In the genomic region with DNA sequence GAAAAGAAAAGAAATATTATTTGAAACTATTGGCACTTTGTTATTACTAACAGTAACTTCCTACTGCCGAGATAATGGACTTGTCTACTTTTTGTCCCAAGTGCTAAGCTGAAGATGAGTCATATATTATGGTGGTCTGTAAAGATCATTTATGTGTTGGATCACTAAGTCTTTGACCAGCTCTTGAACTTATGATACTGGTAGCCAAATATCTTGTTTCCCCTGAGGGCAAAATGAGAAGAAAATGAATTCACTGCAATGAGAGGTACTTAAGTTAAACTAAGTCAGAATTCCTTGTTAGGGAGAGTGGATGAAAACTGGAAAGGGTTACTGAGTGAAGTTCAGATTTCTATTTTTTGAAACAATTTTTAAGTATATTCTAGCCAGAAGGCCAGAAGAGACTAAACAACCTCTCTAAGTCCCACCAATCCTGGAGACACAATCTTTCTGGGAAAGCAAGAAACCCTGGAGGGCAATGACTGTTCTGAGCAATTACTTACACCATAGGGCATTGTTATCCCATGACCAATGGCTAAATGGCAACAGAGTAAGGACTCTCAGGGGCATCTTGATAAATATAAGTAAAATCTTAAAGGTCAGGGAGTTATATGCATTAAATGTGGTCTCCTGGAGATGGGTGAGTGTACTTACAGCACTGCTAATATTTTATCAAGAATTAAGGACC, we compare ENCODE assay signal across 29 cellular contexts.
"Had no signal": no experiment of that assay in that cellular context is flagged by ENCODE, and none has a peak within 500 bp of the region (broad histone marks: within the 10 kb centered on the region; RNA-seq: fewer than 3 reads in every experiment).

No MANE protein-coding gene starts in this region.

- H3K4me3 ChIP-seq: adrenal gland, cardiac muscle cell, colonic mucosa, heart right ventricle, left lung, lower lobe of right lung, mucosa of descending colon, thoracic aorta, upper lobe of left lung, vagina had no signal

- H3K27ac ChIP-seq: adrenal gland, cardiac muscle cell, colonic mucosa, foreskin keratinocyte, heart right ventricle, left lung, lower lobe of right lung, thoracic aorta, upper lobe of left lung, vagina, VCaP had no signal

- DNase-seq: activated CD4-positive, alpha-beta memory T cell treated with anti-CD3 and anti-CD28 coated beads for 36 hours; activated CD4-positive, alpha-beta T cell treated with anti-CD3 and anti-CD28 coated beads, Interleukin-2, amount 10 ng/mL, durations not matched to agents 24 days and 14 days; activated CD4-positive, CD25-positive, alpha-beta regulatory T cell treated with anti-CD3 and anti-CD28 coated beads, Interleukin-2, amount 50 U/mL, for 72 hours; activated CD8-positive, alpha-beta memory T cell treated with anti-CD3 and anti-CD28 coated beads, Interleukin-2, amount 50 U/mL, for 4 hours; activated effector memory CD4-positive, alpha-beta T cell treated with anti-CD3 and anti-CD28 coated beads, Interleukin-2, amount 50 U/mL, for 16 hours; activated naive CD4-positive, alpha-beta T cell treated with anti-CD3 and anti-CD28 coated beads for 36 hours; activated naive CD8-positive, alpha-beta T cell treated with anti-CD3 and anti-CD28 coated beads for 36 hours; activated T-cell treated with anti-CD3 and anti-CD28 coated beads, Interleukin-2, amount 50 U/mL, for 1 hour; adrenal gland; aorta; cerebellar nuclear complex; colonic mucosa; effector CD8-positive, alpha-beta T cell; erythroblast; heart right ventricle; left lung; lower lobe of right lung; mesendoderm; mucosa of descending colon; right cardiac atrium; stimulated activated CD4-positive, alpha-beta T cell treated with anti-CD3 and anti-CD28 coated beads, Interleukin-2, amount 100 ng/mL, for 48 hours; T-helper 1 cell; upper lobe of left lung had no signal

- H3K27me3 ChIP-seq: adrenal gland, cardiac muscle cell, colonic mucosa, foreskin keratinocyte, left lung, upper lobe of left lung, vagina had no signal

- H3K9me3 ChIP-seq: adrenal gland, colonic mucosa, lower lobe of right lung, mucosa of descending colon, thoracic aorta, upper lobe of left lung, vagina had no signal

- H3K4me1 ChIP-seq: adrenal gland, colonic mucosa, foreskin keratinocyte, heart right ventricle, left lung, lower lobe of right lung, upper lobe of left lung, vagina had no signal

- H3K36me3 ChIP-seq: adrenal gland, cardiac muscle cell, colonic mucosa, heart right ventricle, left lung, lower lobe of right lung, thoracic aorta, upper lobe of left lung, vagina had no signal

- ATAC-seq: foreskin keratinocyte; heart right ventricle; left lung; lower lobe of right lung; mucosa of descending colon; natural killer cell treated with Interleukin-12 subunit alpha and Interleukin-12 subunit beta and Interleukin-15 and Interleukin-18, amount 100 ng/mL, for 72 hours; right cardiac atrium had no signal
